Comparison of ENCODE assay signal across 6 cellular contexts in the genomic region with DNA sequence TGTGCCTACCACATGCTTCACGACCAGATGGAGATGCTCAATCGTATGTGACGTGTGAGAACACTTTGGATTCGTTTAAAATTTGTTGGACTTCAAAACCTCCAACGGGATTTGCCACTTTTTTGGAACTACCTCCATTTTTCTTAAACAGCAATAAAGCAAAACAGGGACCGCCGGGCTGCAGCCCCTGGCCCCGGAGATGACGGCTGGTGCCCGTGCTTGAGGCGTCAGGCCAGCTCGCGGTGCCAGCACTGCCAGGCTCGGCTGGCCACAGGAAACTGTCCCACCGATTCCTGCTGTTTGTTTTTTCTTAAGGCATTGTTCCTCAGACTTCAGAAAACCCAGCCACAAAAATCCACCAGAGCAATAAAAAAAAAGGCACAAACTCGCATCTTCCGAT.
"Had no signal": no experiment of that assay in that cellular context is flagged by ENCODE, and none has a peak within 500 bp of the region (broad histone marks: within the 10 kb centered on the region; RNA-seq: fewer than 3 reads in every experiment).

No MANE protein-coding gene starts in this region.

- ATAC-seq: HCT116 had no signal

- H2AFZ ChIP-seq: GM23248 had no signal

- H3K9ac ChIP-seq: GM23248 had no signal

- H3K4me1 ChIP-seq: HAP-1 had no signal

- FAIRE-seq: HTR-8/SVneo had no signal

- H3K36me3 ChIP-seq: HAP-1 had no signal

- H3K27ac ChIP-seq: GM23248 had no signal

- H3K4me3 ChIP-seq: GM23248, HAP-1 had no signal

- H3K9me3 ChIP-seq: HAP-1 had no signal

- DNase-seq: GM23248, GOT3, HFFc6 had no signal
